ENCODE assay signal across 8 cellular contexts in the genomic region with DNA sequence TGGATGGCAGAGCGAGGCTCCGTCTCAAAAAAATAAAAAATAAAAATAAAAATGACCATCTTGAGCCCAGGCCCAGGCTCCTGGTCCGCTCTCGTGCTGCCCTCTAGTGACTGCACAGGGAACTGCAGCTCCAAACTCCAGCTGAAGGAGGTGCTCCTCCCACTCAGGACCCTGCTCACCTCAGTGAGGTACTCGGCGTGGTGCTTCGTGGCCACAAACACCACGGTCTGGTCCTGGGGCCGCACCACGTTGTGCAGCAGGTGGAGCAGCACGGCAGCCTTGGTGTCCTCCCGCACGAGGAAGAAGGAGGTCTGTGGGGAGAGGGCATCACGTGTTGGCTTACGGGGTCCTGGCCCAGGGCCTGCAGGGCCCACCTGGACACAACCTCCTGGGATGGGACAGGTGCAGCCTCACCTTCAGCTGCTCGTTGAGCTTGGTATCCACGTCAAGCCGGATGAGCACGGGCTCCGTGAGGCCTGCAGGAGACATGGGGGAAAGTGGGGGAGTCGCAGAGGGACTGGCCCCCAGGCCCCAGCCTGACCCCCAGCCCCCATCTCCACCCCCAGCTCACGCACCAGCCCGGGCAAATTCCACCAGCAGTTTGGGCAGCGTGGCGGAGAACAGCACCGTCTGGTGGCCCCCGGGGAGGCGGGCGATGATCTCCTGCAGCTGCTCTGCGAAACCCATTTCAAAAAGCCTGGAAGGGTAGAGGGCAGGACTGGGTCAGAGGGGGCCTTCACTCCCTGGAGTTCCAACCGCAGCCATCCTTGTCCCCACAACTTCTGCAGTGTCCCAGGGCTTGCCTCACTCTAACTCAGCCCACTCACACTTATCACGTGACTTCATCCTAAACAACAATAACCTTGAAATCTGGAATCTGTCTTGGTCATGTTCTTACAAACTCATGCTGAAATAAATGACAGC. TPM values are rescaled to one million over a fixed set of nuclear protein-coding genes. Genes with fewer than 3 reads are reported as not detected.
DNase-seq lines count a peak whose midpoint lies in the region; TF ChIP-seq lines count a peak whose summit lies in the region.

No MANE protein-coding gene starts in this region.

- H3K27me3 ChIP-seq in MG63, result no peaks in the 10 kb centered on the region

- peaks cover 80% of the 10 kb centered on the region for H3K36me3 ChIP-seq in MG63

- whole genome bisulfite sequencing in lower leg skin, 2 donors, result 55 to 61% methylated on average over 22 to 32 of the region's 32 CpGs

- peak; percentile 91 for DNase-seq in GM03348 (ENCODE audit: low spot score)
- peak; percentile 56 for DNase-seq in MG63
- DNase-seq in activated CD4-positive, alpha-beta T cell treated with anti-CD3 and anti-CD28 coated beads for 24 hours (ENCODE audit: low read depth in 2 of 2), result peak; percentile 69 to 77
- DNase-seq in cerebellum (ENCODE audit: low spot score), result peak; percentile 83
- peak; percentile 56 to 94 for DNase-seq in lower leg skin (ENCODE audit: low spot score in 2 of 2)
- peak; percentile 58 for DNase-seq in stimulated activated CD8-positive, alpha-beta memory T cell treated with anti-CD3 and anti-CD28 coated beads, Interleukin-12 subunit alpha, Interleukin-12 subunit beta, amount 100 ng/mL, for 1 hour (ENCODE audit: low read depth)
- DNase-seq in putamen (ENCODE audit: low spot score), result no peak

- H3K4me3 ChIP-seq in MG63 (no peak overlapping the region), lower leg skin (ENCODE audit: low read depth, poor library complexity, severe bottlenecking) (no peak overlapping the region)

- peak overlapping the region; percentile 36; the same call in 1 of the 2 replicates for H3K27ac ChIP-seq in 22Rv1

- TF ChIP-seq CTCF in 22Rv1 (IDR thresholded peaks at IDR 0.05) (peak; percentile 100), lower leg skin (IDR thresholded peaks at IDR 0.05) (peak in 1 of 3 donors; percentile 98)

- TF ChIP-seq POLR2A in lower leg skin (IDR thresholded peaks at IDR 0.05), result no peak

- intact Hi-C loops in lower leg skin (cut with DNase I; ENCODE audit: low total_unique reads), result loop anchor here (2.0 kb wide), 1 partner anchor 126 kb away; no protein-coding TSS in a partner anchor

- H3K9me3 ChIP-seq in MG63, result no peaks in the 10 kb centered on the region

RNA-seq across cellular contexts. Expression of a gene that starts 10.6 kb away (rescaled TPM):
- 80.5 and 82.0 TPM in 2 replicates for total RNA-seq in MG63 (2014; rRNA removed; shearing (Covaris generic); ENCODE audit: low replicate concordance)
- 9.3 TPM for total RNA-seq in cerebellum
- 100 to 1,000 TPM in 1 of 4 donors, 10 to 100 TPM in 3; 48.6 to 106 (median 77.3) TPM for total RNA-seq in lower leg skin

RNA-seq across cellular contexts. Expression of a gene that starts 10.8 kb away (rescaled TPM):
- 34.4 and 38.6 TPM in 2 replicates for total RNA-seq in MG63 (2014; rRNA removed; shearing (Covaris generic); ENCODE audit: low replicate concordance)
- total RNA-seq in cerebellum, result 10.9 TPM
- total RNA-seq in lower leg skin, result 10 to 100 TPM; 14.5 to 25.8 (median 18.8) TPM

RNA-seq across cellular contexts. Expression of a gene that starts 25.2 kb away (rescaled TPM):
- not detected in 2 replicates for total RNA-seq in MG63 (2014; rRNA removed; shearing (Covaris generic); ENCODE audit: low replicate concordance)
- total RNA-seq in cerebellum (0.54 TPM), lower leg skin (1 to 10 TPM in 2 of 4 donors, under 1 TPM in 1, not detected in 1; 0.38 to 4.3 (median 1.9) TPM)

RNA-seq across cellular contexts. Expression of a gene that starts 39.2 kb away (rescaled TPM):
- not detected in 2 replicates for total RNA-seq in MG63 (2014; rRNA removed; shearing (Covaris generic); ENCODE audit: low replicate concordance)
- total RNA-seq in cerebellum (0.27 TPM), lower leg skin (10 to 100 TPM; 39.3 to 59.3 (median 50.9) TPM)

RNA-seq across cellular contexts. Expression of a gene that starts 46.5 kb away (rescaled TPM):
- 3.9 and 5.4 TPM in 2 replicates for total RNA-seq in MG63 (2014; rRNA removed; shearing (Covaris generic); ENCODE audit: low replicate concordance)
- total RNA-seq in cerebellum (27.7 TPM), lower leg skin (10 to 100 TPM; 16.5 to 38.4 (median 28.8) TPM)
